ENCODE assay signal across 8 cellular contexts in genomic region chr2:111883661-111884591, GRCh38. TPM values are rescaled to one million over a fixed set of nuclear protein-coding genes. Genes with fewer than 3 reads are reported as not detected.
DNase-seq lines count a peak whose midpoint lies in the region; ATAC-seq and TF ChIP-seq lines count a peak whose summit lies in the region.

Gene ANAPC1 (minus strand): TSS chr2:111884193. CDS start chr2:111880825, 3,368 bp downstream.

- TF ChIP-seq EP300 in upper lobe of left lung (IDR thresholded peaks at IDR 0.05): no peak

- CTCF ChIA-PET in T-cell (lab: Charles Lee): interaction anchor here (0.6 to 1.1 kb wide), 7 partner anchors 117 to 617 kb away, joined by 3 to 5 read pairs (median 4); no protein-coding TSS in a partner anchor

- peak within 1 kb of the TSS; percentile 88 for H3K9ac ChIP-seq in adipocyte (ENCODE audit: low read length)

- H3K27me3 Mint-ChIP-seq in T-cell (no peaks in the 10 kb centered on the region), progenitor cell of endocrine pancreas (no peaks in the 10 kb centered on the region)

- peak within 1 kb of the TSS; percentile 84 to 95 (median 90) for H3K4me3 Mint-ChIP-seq in T-cell
- peak within 1 kb of the TSS; percentile 97 for H3K4me3 Mint-ChIP-seq in progenitor cell of endocrine pancreas (ENCODE audit: low read depth)

- H3K27ac ChIP-seq in heart right ventricle (peak within 1 kb of the TSS in 9 of 10 donors; percentile 58 to 91 (median 79)), upper lobe of left lung (peak within 1 kb of the TSS; percentile 83 to 90 (median 84))

- H3K9me3 ChIP-seq in adipocyte (ENCODE audit: control insufficient read depth, low read length) (no peaks in the 10 kb centered on the region), heart right ventricle (no peaks in the 10 kb centered on the region), upper lobe of left lung (no peaks in the 10 kb centered on the region)

- no peaks in the 10 kb centered on the region for H3K27me3 ChIP-seq in adipocyte (replicated peaks; ENCODE audit: control insufficient read depth, insufficient read depth, low read length)
- H3K27me3 ChIP-seq in heart right ventricle: no peaks in the 10 kb centered on the region
- no peaks in the 10 kb centered on the region for H3K27me3 ChIP-seq in upper lobe of left lung

- H3K4me1 Mint-ChIP-seq in T-cell: peaks cover 9 to 21% (median 19%) of the 10 kb centered on the region in 3 donors
- H3K4me1 Mint-ChIP-seq in progenitor cell of endocrine pancreas (ENCODE audit: low read depth): peaks cover 3% of the 10 kb centered on the region

- H3K9me3 Mint-ChIP-seq in T-cell: no peaks in the 10 kb centered on the region
- no peaks in the 10 kb centered on the region for H3K9me3 Mint-ChIP-seq in progenitor cell of endocrine pancreas (ENCODE audit: low read depth)

- intact Hi-C loops in heart right ventricle (cut with DNase I): no loop called here

- peak; percentile 74 for DNase-seq in NCI-H1105 (lab: John Stamatoyannopoulos, UW)
- peak; percentile 70 to 89 (median 82) for DNase-seq in T-cell
- DNase-seq in adipocyte (ENCODE audit: low read depth): peak; percentile 95
- peak; percentile 77 to 84 for DNase-seq in heart right ventricle
- DNase-seq in progenitor cell of endocrine pancreas (ENCODE audit: low spot score, unreplicated experiment): peak; percentile 65
- DNase-seq in upper lobe of left lung: peak; percentile 88 to 96

- peak; percentile 91 for ATAC-seq in HG02642 (IDR thresholded peaks at IDR 0.05; ENCODE audit: poor library complexity, unreplicated experiment)
- ATAC-seq in T-cell (replicated peaks in 1 of 4): peak; percentile 96 to 97 (median 97)
- ATAC-seq in heart right ventricle: peak; percentile 97 to 99 (median 98)
- peak; percentile 96 to 98 for ATAC-seq in upper lobe of left lung (ENCODE audit: low FRiP score in 2 of 2)

- H3K4me3 ChIP-seq in GM12875 (ENCODE audit: low read depth, low read length) (peak within 1 kb of the TSS; percentile 87), adipocyte (ENCODE audit: low read length) (peak within 1 kb of the TSS; percentile 93), heart right ventricle (peak within 1 kb of the TSS; percentile 81 to 100 (median 96)), upper lobe of left lung (peak within 1 kb of the TSS; percentile 75 to 100 (median 94))

- WGBS in heart right ventricle, 2 donors: 0% methylated on average over 73 of the region's 73 CpGs
- 0% methylated on average over 7 to 41 of the region's 73 CpGs for WGBS in upper lobe of left lung, 2 donors

- H3K27ac Mint-ChIP-seq in T-cell (peak within 1 kb of the TSS; percentile 96), progenitor cell of endocrine pancreas (peak within 1 kb of the TSS; percentile 96)

- H3K36me3 ChIP-seq in adipocyte (ENCODE audit: control insufficient read depth, insufficient read depth, low read length, severe bottlenecking): no peaks in the 10 kb centered on the region
- peaks cover 0 to 20% (median 4%) of the 10 kb centered on the region in 9 donors for H3K36me3 ChIP-seq in heart right ventricle
- peaks cover 0 to 11% (median 5%) of the 10 kb centered on the region in 4 donors for H3K36me3 ChIP-seq in upper lobe of left lung

- POLR2A ChIA-PET in T-cell (lab: Charles Lee): interaction anchor here in 1 of 2 donors (0.6 kb wide), 1 partner anchor 353 kb away, joined by 3 read pairs; no protein-coding TSS in a partner anchor

- H3K36me3 Mint-ChIP-seq in T-cell (peaks cover 4% of the 10 kb centered on the region), progenitor cell of endocrine pancreas (ENCODE audit: insufficient read depth) (no peaks in the 10 kb centered on the region)

- peak in 2 of 4 donors; percentile 40 to 74 for TF ChIP-seq POLR2A in upper lobe of left lung (IDR thresholded peaks at IDR 0.05)

- no peak for TF ChIP-seq CTCF in GM12875 (IDR thresholded peaks at IDR 0.05; ENCODE audit: borderline replicate concordance, insufficient read depth, low read depth, low read length)
- TF ChIP-seq CTCF in heart right ventricle (IDR thresholded peaks at IDR 0.05): peak in 1 of 9 donors; percentile 3
- TF ChIP-seq CTCF in progenitor cell of endocrine pancreas (IDR thresholded peaks at IDR 0.05; ENCODE audit: unreplicated experiment): peak; percentile 18
- TF ChIP-seq CTCF in upper lobe of left lung (IDR thresholded peaks at IDR 0.05): peak in 1 of 6 experiments; percentile 4

- H3K4me1 ChIP-seq in adipocyte (ENCODE audit: control insufficient read depth, insufficient read depth, low read length) (peaks cover 4% of the 10 kb centered on the region), heart right ventricle (peaks cover 0 to 21% (median 13%) of the 10 kb centered on the region in 9 donors), upper lobe of left lung (peaks cover 4 to 21% (median 8%) of the 10 kb centered on the region in 4 donors)

RNA-seq across cellular contexts. Expression of gene ANAPC1, which starts in this region (rescaled TPM):
- total RNA-seq in T-cell: 10 to 100 TPM; 51.3 to 69.9 (median 63.8) TPM
- total RNA-seq in heart right ventricle: 10 to 100 TPM; 12.0 to 23.2 (median 19.4) TPM
- 1 to 10 TPM; 3.9 to 4.4 TPM for polyA plus RNA-seq in heart right ventricle
- 54.9 and 61.5 TPM in 2 replicates for total RNA-seq in progenitor cell of endocrine pancreas
- total RNA-seq in upper lobe of left lung: 10 to 100 TPM; 26.8 to 47.1 (median 36.4) TPM

Comparison
In these comparisons a context has a peak if more than half of its experiments do, and no peak if none do; other contexts are left out.
1. Peak in every context shown above with its lines: DNase-seq, ATAC-seq, H3K4me3 ChIP-seq and H3K27ac ChIP-seq.